Comparison of ENCODE assay signal across 8 cellular contexts in genomic region chr16:62225675-62226074, GRCh38.
A peak's percentile ranks its signal among the peaks of the same experiment; 100 is the strongest.
DNase-seq lines count a peak whose midpoint lies in the region; ATAC-seq and TF ChIP-seq lines count a peak whose summit lies in the region.

No MANE protein-coding gene starts in this region.

- H3K79me2 ChIP-seq in DOHH2 (ENCODE audit: control insufficient read depth, low read length): no peaks in the 10 kb centered on the region
- H3K79me2 ChIP-seq in Karpas-422 (ENCODE audit: low read length): no peaks in the 10 kb centered on the region

- H3K4me3 ChIP-seq in DOHH2 (ENCODE audit: low read length) (peak overlapping the region; percentile 38), Karpas-422 (ENCODE audit: low read length) (peak overlapping the region; percentile 41), SJCRH30 (peak overlapping the region; percentile 35), epithelial cell of proximal tubule (ENCODE audit: low read depth, low read length) (peak overlapping the region; percentile 18)

- no peaks in the 10 kb centered on the region for H3K36me3 ChIP-seq in DOHH2 (ENCODE audit: control insufficient read depth, low read length)
- H3K36me3 ChIP-seq in Karpas-422 (ENCODE audit: insufficient read depth, low read length): no peaks in the 10 kb centered on the region
- no peaks in the 10 kb centered on the region for H3K36me3 ChIP-seq in SJCRH30

- H3K9me2 ChIP-seq in DOHH2 (replicated peaks; ENCODE audit: control insufficient read depth, low read length) (no peaks in the 10 kb centered on the region), Karpas-422 (replicated peaks; ENCODE audit: insufficient read depth, low read length) (no peaks in the 10 kb centered on the region)

- no peaks in the 10 kb centered on the region for H3F3A ChIP-seq in DOHH2 (ENCODE audit: control insufficient read depth, insufficient read depth)

- peak overlapping the region; percentile 97 for H2AFZ ChIP-seq in Karpas-422 (ENCODE audit: low read length)

- H3K9me3 ChIP-seq in DOHH2 (ENCODE audit: control insufficient read depth, insufficient read depth, low read length): no peaks in the 10 kb centered on the region
- no peaks in the 10 kb centered on the region for H3K9me3 ChIP-seq in Karpas-422 (ENCODE audit: low read length)
- no peaks in the 10 kb centered on the region for H3K9me3 ChIP-seq in SJCRH30 (replicated peaks)

- H3K27ac ChIP-seq in DOHH2 (ENCODE audit: low read depth, low read length) (no peak overlapping the region), Karpas-422 (ENCODE audit: low read length) (no peak overlapping the region), SJCRH30 (no peak overlapping the region)

- H3K27me3 ChIP-seq in DOHH2 (ENCODE audit: control insufficient read depth, low read length) (no peaks in the 10 kb centered on the region), Karpas-422 (ENCODE audit: low read length) (no peaks in the 10 kb centered on the region), SJCRH30 (no peaks in the 10 kb centered on the region)

- H3K4me1 ChIP-seq in DOHH2 (ENCODE audit: control insufficient read depth, low read length) (0 out of 2 replicates have a peak, but pooled peaks cover 4% of the 10 kb centered on the region), Karpas-422 (ENCODE audit: low read length) (no peaks in the 10 kb centered on the region), SJCRH30 (no peaks in the 10 kb centered on the region)

- ATAC-seq in GM21529 (IDR thresholded peaks at IDR 0.05; ENCODE audit: unreplicated experiment): peak; percentile 64

- DNase-seq in Karpas-422: peak; percentile 95
- peak; percentile 90 to 96 for DNase-seq in SJCRH30
- peak; percentile 18 for DNase-seq in epithelial cell of proximal tubule (ENCODE audit: low read depth)
- peak; percentile 1 for DNase-seq in occipital lobe (lab: John Stamatoyannopoulos, UW)
- no peak for DNase-seq in NCI-H128 (lab: John Stamatoyannopoulos, UW; ENCODE audit: unreplicated experiment)
- no peak for DNase-seq in retina

- peak; percentile 80 for TF ChIP-seq CTCF in DOHH2 (IDR thresholded peaks at IDR 0.05; ENCODE audit: low read depth, low read length, poor library complexity, severe bottlenecking)
- peak; percentile 63 for TF ChIP-seq CTCF in epithelial cell of proximal tubule (conservative IDR thresholded peaks at IDR 0.05; ENCODE audit: low read depth, low read length)

- no peak overlapping the region for H3K9ac ChIP-seq in Karpas-422 (ENCODE audit: low read length)

- H3K4me2 ChIP-seq in DOHH2 (ENCODE audit: low read length) (peak overlapping the region; percentile 48), Karpas-422 (ENCODE audit: low read depth, low read length, poor library complexity, severe bottlenecking) (no peak overlapping the region)

- H4K20me1 ChIP-seq in DOHH2 (ENCODE audit: control insufficient read depth, insufficient read depth, low read depth, low read length) (no peaks in the 10 kb centered on the region), Karpas-422 (ENCODE audit: insufficient read depth, low read depth, low read length) (no peaks in the 10 kb centered on the region)

Comparison
In these comparisons a context has a peak if more than half of its experiments do, and no peak if none do; other contexts are left out.
1. DNase-seq: peak in Karpas-422 (single experiment), SJCRH30 (2 of 2), epithelial cell of proximal tubule (single experiment) and occipital lobe (single experiment); none in NCI-H128 (single experiment) and retina (single experiment).
2. Peak in every context shown above with its lines, with median percentiles within 50 percentile points of each other: H3K4me3 ChIP-seq.